ENCODE assay signal across 8 cellular contexts in genomic region chr17:50425682-50426471, GRCh38. TPM values are rescaled to one million over a fixed set of nuclear protein-coding genes. Genes with fewer than 3 reads are reported as not detected.
A peak's percentile ranks its signal among the peaks of the same experiment; 100 is the strongest.
DNase-seq lines count a peak whose midpoint lies in the region; ATAC-seq and TF ChIP-seq lines count a peak whose summit lies in the region.

TSS of gene ACSF2 (plus strand) at chr17:50426218. CDS start at chr17:50426262, 44 bp downstream.

- H3K27me3 Mint-ChIP-seq in chondrocyte (ENCODE audit: low read depth): no peaks in the 10 kb centered on the region

- peaks cover 35% of the 10 kb centered on the region for H3K4me1 Mint-ChIP-seq in chondrocyte (ENCODE audit: low read depth)

- H3K4me3 Mint-ChIP-seq in chondrocyte (ENCODE audit: unreplicated experiment): peak within 1 kb of the TSS; percentile 75

- DNase-seq in C1 segment of cervical spinal cord (lab: John Stamatoyannopoulos, UW) (peak in 9 of 14 donors; percentile 19 to 73 (median 48)), M059J (ENCODE audit: low read depth) (peak; percentile 57), chondrocyte (ENCODE audit: low spot score) (no peak), left kidney (ENCODE audit: low read depth, low spot score) (peak; percentile 83), NCI-H128 (lab: John Stamatoyannopoulos, UW; ENCODE audit: unreplicated experiment) (no peak)
- DNase-seq in activated CD4-positive, CD25-positive, alpha-beta regulatory T cell treated with anti-CD3 and anti-CD28 coated beads, Interleukin-2, amount 50 U/mL, for 72 hours: peak; percentile 71
- DNase-seq in stimulated activated CD4-positive, alpha-beta T cell treated with anti-CD3 and anti-CD28 coated beads, Interleukin-2, amount 100 ng/mL, for 48 hours: peak; percentile 59 to 68

- no peaks in the 10 kb centered on the region for H3K36me3 Mint-ChIP-seq in chondrocyte (ENCODE audit: low read depth)

- H3K9me3 Mint-ChIP-seq in chondrocyte (ENCODE audit: low read depth): no peaks in the 10 kb centered on the region

- ATAC-seq in GM21360 (IDR thresholded peaks at IDR 0.05; ENCODE audit: unreplicated experiment): peak; percentile 51

- no peak for TF ChIP-seq CTCF in chondrocyte (IDR thresholded peaks at IDR 0.05)

- peak within 1 kb of the TSS; percentile 85 for H3K27ac Mint-ChIP-seq in chondrocyte (ENCODE audit: unreplicated experiment)

RNA-seq across cellular contexts. Expression of gene ACSF2, which starts in this region (rescaled TPM):
- 23.4 and 29.1 TPM in 2 replicates for total RNA-seq in M059J (2014; rRNA removed; shearing (Covaris generic))
- 17.4 to 22.5 TPM (median 19.9 TPM) in 3 replicates for total RNA-seq in chondrocyte

Comparison
In these comparisons a context has a peak if more than half of its experiments do, and no peak if none do; other contexts are left out.
1. DNase-seq: peak in C1 segment of cervical spinal cord (9 of 14), M059J (single experiment), activated CD4-positive, CD25-positive, alpha-beta regulatory T cell treated with anti-CD3 and anti-CD28 coated beads, Interleukin-2, amount 50 U/mL, for 72 hours (single experiment), left kidney (single experiment) and stimulated activated CD4-positive, alpha-beta T cell treated with anti-CD3 and anti-CD28 coated beads, Interleukin-2, amount 100 ng/mL, for 48 hours (2 of 2); none in chondrocyte (single experiment) and NCI-H128 (single experiment).